ENCODE assay signal across 1 cellular context in genomic region chr5:132219981-132220380, GRCh38.
TF ChIP-seq lines count a peak whose summit lies in the region.

No MANE protein-coding gene starts in this region.

TF ChIP-seq in K562, 482 proteins besides CTCF, POLR2A, EP300 and RAD21:
- TF ChIP-seq ZNF3 (CRISPR knock-in tag; IDR thresholded peaks at IDR 0.05) (no peak), ARHGAP35 (IDR thresholded peaks at IDR 0.05; ENCODE audit: partially characterized antibody) (no peak), BHLHE40 (IDR thresholded peaks at IDR 0.05; ENCODE audit: low read length) (no peak), TCF15 (CRISPR knock-in tag; IDR thresholded peaks at IDR 0.05) (no peak), ZNF146 (CRISPR knock-in tag; IDR thresholded peaks at IDR 0.05; ENCODE audit: unreplicated experiment) (no peak), MEF2D (tag; conservative IDR thresholded peaks at IDR 0.05; ENCODE audit: low read depth) (no peak), GATAD2B (IDR thresholded peaks at IDR 0.05; ENCODE audit: borderline replicate concordance) (no peak), SAFB2 (IDR thresholded peaks at IDR 0.05; ENCODE audit: borderline replicate concordance, low read depth, low read length, severe bottlenecking) (no peak), HCFC1 (IDR thresholded peaks at IDR 0.05; ENCODE audit: low read depth, low read length) (no peak), SMAD4 (CRISPR knock-in tag; conservative IDR thresholded peaks at IDR 0.05) (no peak), ZNF239 (CRISPR knock-in tag; IDR thresholded peaks at IDR 0.05) (no peak), ZFP36 (IDR thresholded peaks at IDR 0.05; ENCODE audit: low read depth, low read length, partially characterized antibody) (no peak), PCBP2 (IDR thresholded peaks at IDR 0.05; ENCODE audit: low read depth, low read length, poor library complexity, severe bottlenecking) (no peak), HDAC6 (IDR thresholded peaks at IDR 0.05; ENCODE audit: low read depth, low read length) (no peak), SAFB (IDR thresholded peaks at IDR 0.05; ENCODE audit: borderline replicate concordance, low read depth, low read length) (no peak), EWSR1 (IDR thresholded peaks at IDR 0.05; ENCODE audit: borderline replicate concordance, low read depth, partially characterized antibody) (no peak), RBM39 (optimal IDR thresholded peaks at IDR 0.05; ENCODE audit: low read depth, low read length) (no peak), EP400 (IDR thresholded peaks at IDR 0.05) (no peak)
- TF ChIP-seq, protein P1, sequence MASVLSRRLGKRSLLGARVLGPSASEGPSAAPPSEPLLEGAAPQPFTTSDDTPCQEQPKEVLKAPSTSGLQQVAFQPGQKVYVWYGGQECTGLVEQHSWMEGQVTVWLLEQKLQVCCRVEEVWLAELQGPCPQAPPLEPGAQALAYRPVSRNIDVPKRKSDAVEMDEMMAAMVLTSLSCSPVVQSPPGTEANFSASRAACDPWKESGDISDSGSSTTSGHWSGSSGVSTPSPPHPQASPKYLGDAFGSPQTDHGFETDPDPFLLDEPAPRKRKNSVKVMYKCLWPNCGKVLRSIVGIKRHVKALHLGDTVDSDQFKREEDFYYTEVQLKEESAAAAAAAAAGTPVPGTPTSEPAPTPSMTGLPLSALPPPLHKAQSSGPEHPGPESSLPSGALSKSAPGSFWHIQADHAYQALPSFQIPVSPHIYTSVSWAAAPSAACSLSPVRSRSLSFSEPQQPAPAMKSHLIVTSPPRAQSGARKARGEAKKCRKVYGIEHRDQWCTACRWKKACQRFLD (CRISPR knock-in tag; IDR thresholded peaks at IDR 0.05), result no peak
- TF ChIP-seq, protein P2, sequence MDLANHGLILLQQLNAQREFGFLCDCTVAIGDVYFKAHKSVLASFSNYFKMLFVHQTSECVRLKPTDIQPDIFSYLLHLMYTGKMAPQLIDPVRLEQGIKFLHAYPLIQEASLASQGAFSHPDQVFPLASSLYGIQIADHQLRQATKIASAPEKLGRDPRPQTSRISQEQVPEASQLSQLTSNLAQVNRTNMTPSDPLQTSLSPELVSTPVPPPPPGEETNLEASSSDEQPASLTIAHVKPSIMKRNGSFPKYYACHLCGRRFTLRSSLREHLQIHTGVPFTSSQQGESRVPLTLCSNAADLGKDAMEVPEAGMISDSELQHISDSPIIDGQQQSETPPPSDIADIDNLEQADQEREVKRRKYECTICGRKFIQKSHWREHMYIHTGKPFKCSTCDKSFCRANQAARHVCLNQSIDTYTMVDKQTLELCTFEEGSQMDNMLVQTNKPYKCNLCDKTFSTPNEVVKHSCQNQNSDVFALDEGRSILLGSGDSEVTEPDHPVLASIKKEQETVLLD (IDR thresholded peaks at IDR 0.05), result no peak
TF ChIP-seq in K562: peak in this region for 0.
